13 cellular contexts compared by ENCODE assay signal in the genomic region with DNA sequence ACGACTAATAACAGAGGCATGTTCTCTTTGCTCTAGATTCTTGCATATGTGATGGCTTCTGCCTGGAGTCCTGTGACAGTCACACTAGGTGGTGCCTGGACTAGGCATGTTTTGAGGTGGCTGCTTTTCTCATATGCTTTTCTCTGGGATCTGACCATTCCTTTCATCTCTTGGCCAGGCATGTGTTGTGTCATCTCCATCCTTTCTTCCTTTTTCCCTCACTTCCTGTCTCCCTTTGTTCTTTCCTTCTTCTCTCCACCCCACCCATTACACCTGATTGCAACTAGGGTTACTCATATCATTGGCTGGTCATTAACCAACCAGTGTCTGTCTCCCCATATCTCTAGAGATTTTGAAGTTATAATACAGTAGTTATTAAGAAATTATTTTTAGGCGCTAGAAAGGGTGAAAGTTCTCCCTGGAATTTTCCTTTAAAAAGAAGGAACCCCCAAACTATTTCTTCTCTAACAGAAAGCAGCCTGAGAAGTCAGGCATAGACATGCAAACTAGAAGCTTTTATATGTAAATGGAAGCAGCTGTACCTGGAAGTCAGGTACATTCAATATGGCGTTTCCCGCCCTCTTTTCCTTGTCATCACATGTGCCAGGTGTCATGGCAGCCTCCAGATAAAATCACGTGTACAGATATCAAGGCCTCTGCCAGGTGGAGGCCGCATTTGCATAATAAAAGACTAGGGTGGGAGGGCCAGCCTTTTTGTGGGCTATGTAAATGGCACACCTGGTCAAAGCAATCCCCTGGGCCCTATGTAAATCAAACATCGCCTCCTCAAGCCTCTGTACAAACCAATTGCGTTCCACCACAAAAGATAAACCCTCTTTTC.
"Had no signal": no experiment of that assay in that cellular context is flagged by ENCODE, and none has a peak within 500 bp of the region (broad histone marks: within the 10 kb centered on the region; RNA-seq: fewer than 3 reads in every experiment).

No MANE protein-coding gene starts in this region.

- H3K27me3 Mint-ChIP-seq: activated CD4-positive, alpha-beta T cell treated with anti-CD3 and anti-CD28 coated beads, Interleukin-2, amount 10 ng/mL, durations not matched to agents 24 days and 14 days; activated naive CD8-positive, alpha-beta T cell treated with anti-CD3 and anti-CD28 coated beads, Interleukin-2, amount 50 U/mL, for 24 hours had no signal

- H3K27me3 ChIP-seq: testis had no signal

- H3K9me3 ChIP-seq: mucosa of descending colon, testis had no signal

- H3K4me3 ChIP-seq: mucosa of descending colon, testis had no signal

- H3K9me3 Mint-ChIP-seq: activated CD4-positive, alpha-beta T cell treated with anti-CD3 and anti-CD28 coated beads, Interleukin-2, amount 10 ng/mL, durations not matched to agents 24 days and 14 days; activated naive CD8-positive, alpha-beta T cell treated with anti-CD3 and anti-CD28 coated beads, Interleukin-2, amount 50 U/mL, for 24 hours; activated T-helper 1 cell treated with anti-CD3 and anti-CD28 coated beads, Interleukin-12 subunit alpha, Interleukin-12 subunit beta, Interleukin-2, Interleukin-4 antibody, amounts not matched to agents 30 ng/mL and 10 ng/mL and 1 ng/mL, durations not matched to agents 14 hours and 24 hours and 36 hours; naive thymus-derived CD8-positive, alpha-beta T cell; stimulated activated naive CD8-positive, alpha-beta T cell treated with anti-CD3 and anti-CD28 coated beads, Interleukin-15, amount 100 ng/mL, for 72 hours had no signal

- H3K4me1 Mint-ChIP-seq: activated CD4-positive, alpha-beta T cell treated with anti-CD3 and anti-CD28 coated beads, Interleukin-2, amount 10 ng/mL, durations not matched to agents 24 days and 14 days; activated naive CD8-positive, alpha-beta T cell treated with anti-CD3 and anti-CD28 coated beads, Interleukin-2, amount 50 U/mL, for 24 hours; naive thymus-derived CD8-positive, alpha-beta T cell; stimulated activated naive CD8-positive, alpha-beta T cell treated with anti-CD3 and anti-CD28 coated beads, Interleukin-15, amount 100 ng/mL, for 72 hours had no signal

- DNase-seq: activated CD4-positive, alpha-beta T cell treated with anti-CD3 and anti-CD28 coated beads, Interleukin-2, amount 10 ng/mL, durations not matched to agents 24 days and 14 days; activated naive CD4-positive, alpha-beta T cell treated with Interleukin-2 at 50 U/mL for 16 hours; activated naive CD8-positive, alpha-beta T cell treated with anti-CD3 and anti-CD28 coated beads, Interleukin-2, amount 50 U/mL, for 24 hours; effector CD4-positive, alpha-beta T cell; mucosa of descending colon; naive thymus-derived CD8-positive, alpha-beta T cell; posterior cingulate gyrus; stimulated activated CD4-positive, alpha-beta T cell treated with anti-CD3 and anti-CD28 coated beads, Interleukin-4, amount 100 ng/mL, for 4 hours; stimulated activated naive CD8-positive, alpha-beta T cell treated with anti-CD3 and anti-CD28 coated beads, Interleukin-15, amount 100 ng/mL, for 72 hours; testis had no signal

- H3K27ac Mint-ChIP-seq: activated CD4-positive, alpha-beta T cell treated with anti-CD3 and anti-CD28 coated beads, Interleukin-2, amount 10 ng/mL, durations not matched to agents 24 days and 14 days; activated naive CD8-positive, alpha-beta T cell treated with anti-CD3 and anti-CD28 coated beads, Interleukin-2, amount 50 U/mL, for 24 hours; activated T-helper 1 cell treated with anti-CD3 and anti-CD28 coated beads, Interleukin-12 subunit alpha, Interleukin-12 subunit beta, Interleukin-2, Interleukin-4 antibody, amounts not matched to agents 30 ng/mL and 10 ng/mL and 1 ng/mL, durations not matched to agents 14 hours and 24 hours and 36 hours; naive thymus-derived CD8-positive, alpha-beta T cell; stimulated activated naive CD8-positive, alpha-beta T cell treated with anti-CD3 and anti-CD28 coated beads, Interleukin-15, amount 100 ng/mL, for 72 hours had no signal

- H3K27ac ChIP-seq: testis had no signal

- H3K4me3 Mint-ChIP-seq: activated CD4-positive, alpha-beta T cell treated with anti-CD3 and anti-CD28 coated beads, Interleukin-2, amount 10 ng/mL, durations not matched to agents 24 days and 14 days; activated naive CD8-positive, alpha-beta T cell treated with anti-CD3 and anti-CD28 coated beads, Interleukin-2, amount 50 U/mL, for 24 hours; activated T-helper 1 cell treated with anti-CD3 and anti-CD28 coated beads, Interleukin-12 subunit alpha, Interleukin-12 subunit beta, Interleukin-2, Interleukin-4 antibody, amounts not matched to agents 30 ng/mL and 10 ng/mL and 1 ng/mL, durations not matched to agents 14 hours and 24 hours and 36 hours; naive thymus-derived CD8-positive, alpha-beta T cell; stimulated activated naive CD8-positive, alpha-beta T cell treated with anti-CD3 and anti-CD28 coated beads, Interleukin-15, amount 100 ng/mL, for 72 hours had no signal

- H3K4me1 ChIP-seq: testis had no signal

- H3K36me3 Mint-ChIP-seq: naive thymus-derived CD8-positive, alpha-beta T cell had no signal

- FAIRE-seq: colon, frontal cortex had no signal

- ATAC-seq: activated naive CD8-positive, alpha-beta T cell treated with anti-CD3 and anti-CD28 coated beads, Interleukin-2, amount 50 U/mL, for 24 hours; mucosa of descending colon; naive thymus-derived CD8-positive, alpha-beta T cell; stimulated activated naive CD8-positive, alpha-beta T cell treated with anti-CD3 and anti-CD28 coated beads, Interleukin-15, amount 100 ng/mL, for 72 hours had no signal
